In genomic region chr7:105851064-105851463, GRCh38 we compare ENCODE assay signal across 1 cellular context.
TF ChIP-seq lines count a peak whose summit lies in the region.

No MANE protein-coding gene starts in this region.

TF ChIP-seq in IMR-90, 13 proteins besides CTCF, POLR2A, EP300 and RAD21:
- TF ChIP-seq CEBPB (IDR thresholded peaks at IDR 0.05; ENCODE audit: low read depth, low read length) (no peak), BHLHE40 (IDR thresholded peaks at IDR 0.05; ENCODE audit: low read depth, low read length) (no peak), SMC3 (IDR thresholded peaks at IDR 0.05; ENCODE audit: low read depth, low read length) (no peak), USF2 (IDR thresholded peaks at IDR 0.05; ENCODE audit: low read depth, low read length) (no peak), RCOR1 (IDR thresholded peaks at IDR 0.05; ENCODE audit: insufficient replicate concordance, low read length) (no peak), MAFK (IDR thresholded peaks at IDR 0.05; ENCODE audit: low read depth, low read length) (no peak), NFE2L2 (IDR thresholded peaks at IDR 0.05; ENCODE audit: low read depth, low read length) (no peak), MAZ (IDR thresholded peaks at IDR 0.05; ENCODE audit: borderline replicate concordance, low read depth, low read length) (no peak), FOS (IDR thresholded peaks at IDR 0.05; ENCODE audit: low read depth, low read length) (no peak), RFX5 (IDR thresholded peaks at IDR 0.05; ENCODE audit: low read depth, low read length) (no peak), CHD1 (IDR thresholded peaks at IDR 0.05; ENCODE audit: low read depth, low read length) (no peak)
